ENCODE assay signal across 1 cellular context in the genomic region with DNA sequence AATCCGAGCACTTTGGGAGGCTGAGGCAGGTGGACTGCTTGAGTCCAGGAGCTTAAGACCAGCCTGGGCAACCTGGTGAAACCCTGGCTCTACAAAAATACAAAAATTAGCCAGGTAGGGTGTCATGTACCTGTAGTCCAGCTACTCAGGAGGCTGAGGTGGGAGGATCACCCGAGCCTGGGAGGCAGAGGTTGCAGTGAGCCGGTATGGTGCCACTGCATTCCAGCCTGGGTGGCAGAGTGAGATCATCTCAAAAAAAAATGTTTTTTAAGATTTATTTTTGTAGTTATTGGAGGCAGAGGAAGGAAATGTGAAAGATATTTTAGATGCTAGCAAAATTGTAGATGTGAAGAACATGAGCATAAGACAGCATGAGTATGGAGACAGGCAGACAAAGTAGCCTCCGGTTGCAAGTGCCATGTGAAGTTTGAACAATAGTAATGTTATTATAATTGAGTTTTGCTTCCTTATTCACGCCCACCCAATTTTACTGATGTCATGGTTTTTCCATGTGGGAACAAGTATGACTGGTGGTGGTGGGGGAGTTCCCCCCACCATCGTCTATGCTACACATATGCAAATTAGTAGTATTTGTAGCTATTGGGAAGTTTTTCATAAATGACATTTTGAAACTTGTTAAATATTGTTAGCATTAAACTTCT.
TF ChIP-seq lines count a peak whose summit lies in the region.

No MANE protein-coding gene starts in this region.

TF ChIP-seq in GM12878, 131 proteins besides CTCF, POLR2A, EP300 and RAD21 (continued from another document and continues in another):
- TF ChIP-seq, protein P1, sequence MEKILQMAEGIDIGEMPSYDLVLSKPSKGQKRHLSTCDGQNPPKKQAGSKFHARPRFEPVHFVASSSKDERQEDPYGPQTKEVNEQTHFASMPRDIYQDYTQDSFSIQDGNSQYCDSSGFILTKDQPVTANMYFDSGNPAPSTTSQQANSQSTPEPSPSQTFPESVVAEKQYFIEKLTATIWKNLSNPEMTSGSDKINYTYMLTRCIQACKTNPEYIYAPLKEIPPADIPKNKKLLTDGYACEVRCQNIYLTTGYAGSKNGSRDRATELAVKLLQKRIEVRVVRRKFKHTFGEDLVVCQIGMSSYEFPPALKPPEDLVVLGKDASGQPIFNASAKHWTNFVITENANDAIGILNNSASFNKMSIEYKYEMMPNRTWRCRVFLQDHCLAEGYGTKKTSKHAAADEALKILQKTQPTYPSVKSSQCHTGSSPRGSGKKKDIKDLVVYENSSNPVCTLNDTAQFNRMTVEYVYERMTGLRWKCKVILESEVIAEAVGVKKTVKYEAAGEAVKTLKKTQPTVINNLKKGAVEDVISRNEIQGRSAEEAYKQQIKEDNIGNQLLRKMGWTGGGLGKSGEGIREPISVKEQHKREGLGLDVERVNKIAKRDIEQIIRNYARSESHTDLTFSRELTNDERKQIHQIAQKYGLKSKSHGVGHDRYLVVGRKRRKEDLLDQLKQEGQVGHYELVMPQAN (conservative IDR thresholded peaks at IDR 0.05): no peak
- TF ChIP-seq SIN3A (IDR thresholded peaks at IDR 0.05; ENCODE audit: low read depth, low read length): no peak
- no peak for TF ChIP-seq ATF3 (IDR thresholded peaks at IDR 0.05; ENCODE audit: borderline replicate concordance, extremely low read depth, low read depth, low read length)
- TF ChIP-seq CEBPB (IDR thresholded peaks at IDR 0.05; ENCODE audit: borderline replicate concordance in 1 of 2, low read depth in 2 of 2, low read length in 2 of 2): peak in 1 of 2 experiments; percentile 69; a peak in 1 of 4 replicates
- TF ChIP-seq CHD1 (IDR thresholded peaks at IDR 0.05; ENCODE audit: low read depth, low read length): no peak
- TF ChIP-seq GATAD2B (conservative IDR thresholded peaks at IDR 0.05; ENCODE audit: low read depth): no peak
- TF ChIP-seq CREB1 (IDR thresholded peaks at IDR 0.05; ENCODE audit: low read depth): peak; percentile 73; the same call in 1 of the 2 replicates
- TF ChIP-seq TARDBP (IDR thresholded peaks at IDR 0.05; ENCODE audit: borderline replicate concordance): no peak
- TF ChIP-seq TAF1 (IDR thresholded peaks at IDR 0.05; ENCODE audit: borderline replicate concordance, low read depth, low read length): no peak
- TF ChIP-seq EGR1 (IDR thresholded peaks at IDR 0.05; ENCODE audit: borderline replicate concordance in 1 of 2, low read depth in 2 of 2, low read length in 2 of 2): peak in 1 of 2 experiments; percentile 68; a peak in 1 of 3 replicates
- no peak for TF ChIP-seq RBBP5 (conservative IDR thresholded peaks at IDR 0.05)
- no peak for TF ChIP-seq SRF (IDR thresholded peaks at IDR 0.05; ENCODE audit: low read depth in 2 of 2, low read length in 2 of 2)
- TF ChIP-seq JUND (IDR thresholded peaks at IDR 0.05; ENCODE audit: low read depth, low read length): no peak
- TF ChIP-seq RELB (IDR thresholded peaks at IDR 0.05; ENCODE audit: low read depth): peak; percentile 83; the same call in 1 of the 2 replicates
- TF ChIP-seq RUNX3 (IDR thresholded peaks at IDR 0.05; ENCODE audit: low read length): peak; percentile 88
- no peak for TF ChIP-seq ZNF592 (IDR thresholded peaks at IDR 0.05)
- no peak for TF ChIP-seq BCLAF1 (IDR thresholded peaks at IDR 0.05)
- TF ChIP-seq DPF2 (IDR thresholded peaks at IDR 0.05): peak; percentile 81; the same call in 1 of the 2 replicates
- TF ChIP-seq CUX1 (IDR thresholded peaks at IDR 0.05; ENCODE audit: insufficient replicate concordance, low read depth, low read length): no peak
- no peak for TF ChIP-seq CHD4 (IDR thresholded peaks at IDR 0.05)
- peak in 1 of 2 experiments; percentile 36; a peak in 1 of 4 replicates for TF ChIP-seq BHLHE40 (IDR thresholded peaks at IDR 0.05; ENCODE audit: borderline replicate concordance in 1 of 2, low read depth in 2 of 2, low read length in 1 of 2)
- TF ChIP-seq SMC3 (IDR thresholded peaks at IDR 0.05; ENCODE audit: borderline replicate concordance, low read length): no peak
- TF ChIP-seq SMAD1 (IDR thresholded peaks at IDR 0.05; ENCODE audit: low read depth, partially characterized antibody): no peak
- TF ChIP-seq, protein P2, sequence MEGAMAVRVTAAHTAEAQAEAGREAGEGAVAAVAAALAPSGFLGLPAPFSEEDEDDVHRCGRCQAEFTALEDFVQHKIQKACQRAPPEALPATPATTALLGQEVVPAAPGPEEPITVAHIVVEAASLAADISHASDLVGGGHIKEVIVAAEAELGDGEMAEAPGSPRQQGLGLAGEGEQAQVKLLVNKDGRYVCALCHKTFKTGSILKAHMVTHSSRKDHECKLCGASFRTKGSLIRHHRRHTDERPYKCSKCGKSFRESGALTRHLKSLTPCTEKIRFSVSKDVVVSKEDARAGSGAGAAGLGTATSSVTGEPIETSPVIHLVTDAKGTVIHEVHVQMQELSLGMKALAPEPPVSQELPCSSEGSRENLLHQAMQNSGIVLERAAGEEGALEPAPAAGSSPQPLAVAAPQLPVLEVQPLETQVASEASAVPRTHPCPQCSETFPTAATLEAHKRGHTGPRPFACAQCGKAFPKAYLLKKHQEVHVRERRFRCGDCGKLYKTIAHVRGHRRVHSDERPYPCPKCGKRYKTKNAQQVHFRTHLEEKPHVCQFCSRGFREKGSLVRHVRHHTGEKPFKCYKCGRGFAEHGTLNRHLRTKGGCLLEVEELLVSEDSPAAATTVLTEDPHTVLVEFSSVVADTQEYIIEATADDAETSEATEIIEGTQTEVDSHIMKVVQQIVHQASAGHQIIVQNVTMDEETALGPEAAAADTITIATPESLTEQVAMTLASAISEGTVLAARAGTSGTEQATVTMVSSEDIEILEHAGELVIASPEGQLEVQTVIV (IDR thresholded peaks at IDR 0.05; ENCODE audit: borderline replicate concordance, partially characterized antibody): no peak
- no peak for TF ChIP-seq ZNF384 (IDR thresholded peaks at IDR 0.05; ENCODE audit: borderline replicate concordance, low read depth, low read length)
- TF ChIP-seq SREBF1 (IDR thresholded peaks at IDR 0.05; ENCODE audit: low read length): no peak
- TF ChIP-seq E2F8 (IDR thresholded peaks at IDR 0.05; ENCODE audit: low read depth, partially characterized antibody): no peak
